24 cellular contexts compared by ENCODE assay signal in genomic region chr13:43193789-43194188, GRCh38.
"Had no signal": no experiment of that assay in that cellular context is flagged by ENCODE, and none has a peak within 500 bp of the region (broad histone marks: within the 10 kb centered on the region; RNA-seq: fewer than 3 reads in every experiment).

No MANE protein-coding gene starts in this region.

- H3K4me1 Mint-ChIP-seq: naive B cell had no signal

- H3K4me1 ChIP-seq: colonic mucosa, esophagus squamous epithelium, left lung, lower lobe of right lung had no signal

- H3K4me3 Mint-ChIP-seq: dendritic cell treated with granulocyte-macrophage colony-stimulating factor and Interleukin-4, amounts not matched to agents 40 ng/mL and 50 ng/mL, for 4 days; effector memory CD8-positive, alpha-beta T cell; endodermal cell; mesothelial cell of epicardium; naive B cell had no signal

- H3K27ac Mint-ChIP-seq: dendritic cell treated with granulocyte-macrophage colony-stimulating factor and Interleukin-4, amounts not matched to agents 40 ng/mL and 50 ng/mL, for 4 days; effector memory CD8-positive, alpha-beta T cell; endodermal cell; mesothelial cell of epicardium had no signal

- H3K27ac ChIP-seq: colonic mucosa, epithelial cell of prostate, esophagus squamous epithelium, gastrocnemius medialis, left lung, lower lobe of right lung had no signal

- H3K27me3 ChIP-seq: colonic mucosa, esophagus squamous epithelium, gastrocnemius medialis, left lung had no signal

- H3K36me3 Mint-ChIP-seq: mesothelial cell of epicardium, naive B cell had no signal

- H3K36me3 ChIP-seq: colonic mucosa, esophagus squamous epithelium, gastrocnemius medialis, left lung, lower lobe of right lung had no signal

- H3K9me3 Mint-ChIP-seq: dendritic cell treated with granulocyte-macrophage colony-stimulating factor and Interleukin-4, amounts not matched to agents 40 ng/mL and 50 ng/mL, for 4 days; effector memory CD8-positive, alpha-beta T cell; endodermal cell; mesothelial cell of epicardium; naive B cell had no signal

- H3K4me3 ChIP-seq: colonic mucosa, esophagus squamous epithelium, gastrocnemius medialis, left lung, lower lobe of right lung, mucosa of descending colon had no signal

- DNase-seq: colonic mucosa; cortex of kidney; effector CD8-positive, alpha-beta T cell; effector memory CD8-positive, alpha-beta T cell; endodermal cell; erythroblast; esophagus squamous epithelium; foreskin fibroblast; foreskin melanocyte; gastrocnemius medialis; glutamatergic neuron; head of caudate nucleus; hippocampal formation; left cardiac atrium; left lung; left ventricle myocardium superior; lower lobe of right lung; mesenchymal stem cell; mucosa of descending colon; naive B cell had no signal

- ATAC-seq: effector memory CD8-positive, alpha-beta T cell; esophagus mucosa; gastrocnemius medialis; left cardiac atrium; left lung; left ventricle myocardium superior; lower lobe of right lung; mucosa of descending colon had no signal

- H3K9me3 ChIP-seq: colonic mucosa, esophagus squamous epithelium, gastrocnemius medialis, left lung, lower lobe of right lung, mucosa of descending colon had no signal
